In genomic region chr22:50184541-50185383, GRCh38 we compare ENCODE assay signal across 8 cellular contexts. TPM values are rescaled to one million over a fixed set of nuclear protein-coding genes. Genes with fewer than 3 reads are reported as not detected.
A peak's percentile ranks its signal among the peaks of the same experiment; 100 is the strongest.
DNase-seq lines count a peak whose midpoint lies in the region; ATAC-seq and TF ChIP-seq lines count a peak whose summit lies in the region.

No MANE protein-coding gene starts in this region.

- no peak for ATAC-seq in GM21717 (IDR thresholded peaks at IDR 0.05; ENCODE audit: unreplicated experiment)
- ATAC-seq in HG02759 (IDR thresholded peaks at IDR 0.05; ENCODE audit: unreplicated experiment) = no peak

- peak overlapping the region; percentile 54 to 91 (median 70) for H3K4me3 ChIP-seq in BLaER1 treated with 17β-estradiol and CSF1 and Interleukin-3, amounts not matched to agents 10 nM and 100 nM
- H3K4me3 ChIP-seq in MM.1S (ENCODE audit: low read length) = peak overlapping the region; percentile 91
- H3K4me3 ChIP-seq in effector memory CD4-positive, alpha-beta T cell (ENCODE audit: insufficient read depth, low read depth, low read length, poor library complexity, severe bottlenecking) = peak overlapping the region; percentile 58

- peak overlapping the region; percentile 41 for H3K4me3 Mint-ChIP-seq in neural crest cell

- H3K27me3 Mint-ChIP-seq in neural crest cell (ENCODE audit: low read depth) = no peaks in the 10 kb centered on the region

- H3K36me3 Mint-ChIP-seq in neural crest cell (ENCODE audit: low read depth) = no peaks in the 10 kb centered on the region

- H3K9ac ChIP-seq in BLaER1 treated with 17β-estradiol and CSF1 and Interleukin-3, amounts not matched to agents 10 nM and 100 nM = peak overlapping the region; percentile 58 to 86 (median 78)
- H3K9ac ChIP-seq in MM.1S (ENCODE audit: low read length) = peak overlapping the region; percentile 74

- peaks cover 0 to 45% (median 33%) of the 10 kb centered on the region in 11 experiments; a peak in 21 of 22 replicates for H4K20me1 ChIP-seq in BLaER1 treated with 17β-estradiol and CSF1 and Interleukin-3, amounts not matched to agents 10 nM and 100 nM
- H4K20me1 ChIP-seq in MM.1S (ENCODE audit: insufficient read depth, low read length) = no peaks in the 10 kb centered on the region

- H3K27ac ChIP-seq in BLaER1 treated with 17β-estradiol and CSF1 and Interleukin-3, amounts not matched to agents 10 nM and 100 nM = peak overlapping the region; percentile 57 to 80 (median 71)
- H3K27ac ChIP-seq in MM.1S (ENCODE audit: low read length) = no peak overlapping the region
- no peak overlapping the region for H3K27ac ChIP-seq in effector memory CD4-positive, alpha-beta T cell (ENCODE audit: insufficient read depth, low read length, poor library complexity, severe bottlenecking)

- H3K4me1 Mint-ChIP-seq in neural crest cell = peaks cover 9% of the 10 kb centered on the region

- no peak for TF ChIP-seq CTCF in MM.1S (IDR thresholded peaks at IDR 0.05; ENCODE audit: low read length)
- TF ChIP-seq CTCF in neural crest cell (conservative IDR thresholded peaks at IDR 0.05) = no peak

- peaks cover 40% of the 10 kb centered on the region for H3K79me2 ChIP-seq in MM.1S (ENCODE audit: low read length)

- no peak overlapping the region for H3K27ac Mint-ChIP-seq in neural crest cell (ENCODE audit: unreplicated experiment)

- peaks cover 16 to 37% (median 22%) of the 10 kb centered on the region in 11 experiments for H3K27me3 ChIP-seq in BLaER1 treated with 17β-estradiol and CSF1 and Interleukin-3, amounts not matched to agents 10 nM and 100 nM
- peaks cover 4% of the 10 kb centered on the region; the same call in 1 of the 2 replicates for H3K27me3 ChIP-seq in MM.1S (replicated peaks; ENCODE audit: insufficient read depth, low read length)
- no peaks in the 10 kb centered on the region for H3K27me3 ChIP-seq in effector memory CD4-positive, alpha-beta T cell (replicated peaks; ENCODE audit: control insufficient read depth, insufficient read depth, low read length, poor library complexity, severe bottlenecking)

- no peak for DNase-seq in MM.1S
- DNase-seq in effector memory CD4-positive, alpha-beta T cell = no peak
- DNase-seq in neural crest cell (ENCODE audit: low read depth, low spot score) = no peak
- no peak for DNase-seq in Ammon's horn (ENCODE audit: low spot score)
- DNase-seq in NCI-H82 (lab: John Stamatoyannopoulos, UW) = no peak

- H2AFZ ChIP-seq in MM.1S (ENCODE audit: low read length) = peak overlapping the region; percentile 100

- 0 out of 22 replicates have a peak, but pooled peaks cover 0 to 4% (median 0%) of the 10 kb centered on the region in 11 experiments for H3K36me3 ChIP-seq in BLaER1 treated with 17β-estradiol and CSF1 and Interleukin-3, amounts not matched to agents 10 nM and 100 nM
- H3K36me3 ChIP-seq in MM.1S (replicated peaks; ENCODE audit: insufficient read depth, low read length) = no peaks in the 10 kb centered on the region
- H3K36me3 ChIP-seq in effector memory CD4-positive, alpha-beta T cell (ENCODE audit: control insufficient read depth, insufficient read depth, low read length) = no peaks in the 10 kb centered on the region

- peaks cover 28% of the 10 kb centered on the region for H3F3A ChIP-seq in MM.1S (ENCODE audit: insufficient read depth, low read length)

- no peaks in the 10 kb centered on the region for H3K9me2 ChIP-seq in MM.1S (replicated peaks; ENCODE audit: insufficient read depth, low read length)

- H3K4me1 ChIP-seq in BLaER1 treated with 17β-estradiol and CSF1 and Interleukin-3, amounts not matched to agents 10 nM and 100 nM = peaks cover 54 to 84% (median 67%) of the 10 kb centered on the region in 10 experiments
- peaks cover 29% of the 10 kb centered on the region for H3K4me1 ChIP-seq in MM.1S (ENCODE audit: low read length)
- peaks cover 31% of the 10 kb centered on the region for H3K4me1 ChIP-seq in effector memory CD4-positive, alpha-beta T cell (ENCODE audit: control insufficient read depth, insufficient read depth, low read length, poor library complexity, severe bottlenecking)

- H3K9me3 Mint-ChIP-seq in neural crest cell = no peaks in the 10 kb centered on the region

- H3K9me3 ChIP-seq in BLaER1 treated with 17β-estradiol and CSF1 and Interleukin-3, amounts not matched to agents 10 nM and 100 nM (replicated peaks in 1 of 11) = no peaks in the 10 kb centered on the region
- H3K9me3 ChIP-seq in MM.1S (replicated peaks; ENCODE audit: insufficient read depth, low read length) = no peaks in the 10 kb centered on the region
- no peaks in the 10 kb centered on the region for H3K9me3 ChIP-seq in effector memory CD4-positive, alpha-beta T cell (ENCODE audit: control insufficient read depth, low read length)

- peak overlapping the region; percentile 86 to 100 (median 98) for H3K4me2 ChIP-seq in BLaER1 treated with 17β-estradiol and CSF1 and Interleukin-3, amounts not matched to agents 10 nM and 100 nM
- H3K4me2 ChIP-seq in MM.1S (ENCODE audit: low read depth, low read length) = peak overlapping the region; percentile 100

RNA-seq across cellular contexts. Expression of gene TRABD, which starts 1.0 kb away (rescaled TPM):
- 45.7 and 46.9 TPM in 2 replicates for total RNA-seq in neural crest cell

RNA-seq across cellular contexts. Expression of gene PANX2, which starts 14.2 kb away (rescaled TPM):
- 2.5 and 3.0 TPM in 2 replicates for total RNA-seq in neural crest cell

RNA-seq across cellular contexts. Expression of gene SELENOO, which starts 16.0 kb away (rescaled TPM):
- total RNA-seq in neural crest cell = 24.3 and 24.5 TPM in 2 replicates

Comparison
In these comparisons a context has a peak if more than half of its experiments do, and no peak if none do; other contexts are left out.
1. H3K27ac ChIP-seq: peak in BLaER1 treated with 17β-estradiol and CSF1 and Interleukin-3, amounts not matched to agents 10 nM and 100 nM (11 of 11); none in MM.1S (single experiment) and effector memory CD4-positive, alpha-beta T cell (single experiment).
2. Peak in every context shown above with its lines, with median percentiles within 50 percentile points of each other: H3K4me3 ChIP-seq.